Comparison of ENCODE assay signal across 12 cellular contexts in the genomic region with DNA sequence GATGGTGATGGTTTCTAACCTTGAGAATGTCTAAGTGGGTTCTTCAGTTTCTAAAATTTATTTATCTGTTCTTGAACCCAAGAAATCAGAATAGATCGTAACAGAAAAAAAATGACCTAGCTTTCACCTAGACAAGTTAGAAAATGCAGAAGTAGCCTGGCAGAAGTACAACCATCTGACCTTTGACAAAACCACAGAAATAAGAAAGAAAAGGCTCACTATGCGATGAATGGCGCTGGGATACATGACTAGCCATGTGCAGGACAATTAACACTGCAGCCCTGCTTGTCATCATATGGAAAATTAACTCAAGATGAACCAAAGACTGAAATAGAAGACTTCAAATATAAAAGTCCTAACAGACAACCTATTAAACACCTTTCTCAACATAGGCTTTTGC. TPM values are rescaled to one million over a fixed set of nuclear protein-coding genes. Genes with fewer than 3 reads are reported as not detected.
DNase-seq lines count a peak whose midpoint lies in the region; ATAC-seq and TF ChIP-seq lines count a peak whose summit lies in the region.
"Not testable (repeated sequence)": the region's sequence is repeated elsewhere in the genome, so short reads cannot be mapped to it uniquely, and the experiment has no call there.
"Had no signal": no experiment of that assay in that cellular context is flagged by ENCODE, and none has a peak within 500 bp of the region (broad histone marks: within the 10 kb centered on the region; RNA-seq: fewer than 3 reads in every experiment).

No MANE protein-coding gene starts in this region.

- H3K4me3 ChIP-seq in SU-DHL-6 (ENCODE audit: insufficient read depth, low read length, poor library complexity, severe bottlenecking), result not testable (repeated sequence)

- not testable (repeated sequence) for H3K27me3 Mint-ChIP-seq in natural killer cell treated with Interleukin-12 subunit alpha and Interleukin-12 subunit beta and Interleukin-15 and Interleukin-18, amount 100 ng/mL, for 72 hours

- not testable (repeated sequence) for H3K27ac Mint-ChIP-seq in natural killer cell treated with Interleukin-12 subunit alpha and Interleukin-12 subunit beta and Interleukin-15 and Interleukin-18, amount 100 ng/mL, for 72 hours

- H3K4me3 Mint-ChIP-seq in natural killer cell treated with Interleukin-12 subunit alpha and Interleukin-12 subunit beta and Interleukin-15 and Interleukin-18, amount 100 ng/mL, for 72 hours, result not testable (repeated sequence)

- not testable (repeated sequence) for H3K27me3 ChIP-seq in SU-DHL-6 (ENCODE audit: low read length)

- not testable (repeated sequence) for H3K4me1 Mint-ChIP-seq in natural killer cell treated with Interleukin-12 subunit alpha and Interleukin-12 subunit beta and Interleukin-15 and Interleukin-18, amount 100 ng/mL, for 72 hours (ENCODE audit: low read depth in 2 of 2)

- not testable (repeated sequence) for H4K20me1 ChIP-seq in SU-DHL-6 (ENCODE audit: low read depth, low read length)

- H3K36me3 ChIP-seq in SU-DHL-6 (ENCODE audit: low read length), result not testable (repeated sequence)

- not testable (repeated sequence) for H3K4me2 ChIP-seq in SU-DHL-6 (ENCODE audit: low read depth, low read length, poor library complexity, severe bottlenecking)

- H3K79me2 ChIP-seq in SU-DHL-6 (ENCODE audit: insufficient read depth, low read length), result not testable (repeated sequence)

- H3K9me3 Mint-ChIP-seq in natural killer cell treated with Interleukin-12 subunit alpha and Interleukin-12 subunit beta and Interleukin-15 and Interleukin-18, amount 100 ng/mL, for 72 hours, result not testable (repeated sequence)

- peak overlapping the region; percentile 68 for H3K27ac ChIP-seq in SU-DHL-6 (ENCODE audit: low read depth, low read length)

- not testable (repeated sequence) for TF ChIP-seq CTCF in SU-DHL-6 (IDR thresholded peaks at IDR 0.05; ENCODE audit: insufficient read depth, low read length, poor library complexity, severe bottlenecking)

- ATAC-seq in GM18511 (IDR thresholded peaks at IDR 0.05; ENCODE audit: unreplicated experiment), result peak; percentile 50
- ATAC-seq in GM18868 (IDR thresholded peaks at IDR 0.05; ENCODE audit: unreplicated experiment), result peak; percentile 30
- ATAC-seq in HG02885 (IDR thresholded peaks at IDR 0.05; ENCODE audit: poor library complexity, unreplicated experiment), result peak; percentile 29
- ATAC-seq in HG03442 (IDR thresholded peaks at IDR 0.05; ENCODE audit: unreplicated experiment), result peak; percentile 24
- ATAC-seq in natural killer cell treated with Interleukin-12 subunit alpha and Interleukin-12 subunit beta and Interleukin-15 and Interleukin-18, amount 100 ng/mL, for 72 hours, result not testable (repeated sequence)

- H3K9ac ChIP-seq in SU-DHL-6 (ENCODE audit: low read length), result not testable (repeated sequence)

- H3K36me3 Mint-ChIP-seq in natural killer cell treated with Interleukin-12 subunit alpha and Interleukin-12 subunit beta and Interleukin-15 and Interleukin-18, amount 100 ng/mL, for 72 hours, result not testable (repeated sequence)

- H3K9me2 ChIP-seq in SU-DHL-6 (replicated peaks; ENCODE audit: insufficient read depth, low read length), result not testable (repeated sequence)

- H3F3A ChIP-seq in SU-DHL-6 (ENCODE audit: insufficient read depth), result not testable (repeated sequence)

- DNase-seq in natural killer cell treated with Interleukin-12 subunit alpha and Interleukin-12 subunit beta and Interleukin-15 and Interleukin-18, amount 100 ng/mL, for 72 hours (ENCODE audit: low spot score), result peak; percentile 45

- not testable (repeated sequence) for H3K9me3 ChIP-seq in SU-DHL-6 (ENCODE audit: insufficient read depth, low read length)

- H2AFZ ChIP-seq in SU-DHL-6 (ENCODE audit: low read depth, low read length, severe bottlenecking), result not testable (repeated sequence)

RNA-seq across cellular contexts. Expression of gene POTEG, which starts 5.7 kb away (rescaled TPM):
- total RNA-seq in natural killer cell treated with Interleukin-12 subunit alpha and Interleukin-12 subunit beta and Interleukin-15 and Interleukin-18, amount 100 ng/mL, for 72 hours, result not detected
- total RNA-seq: A172; B cell; Caco-2; Calu3; CD4-positive, alpha-beta T cell; CD8-positive, alpha-beta T cell had no signal
